13 cellular contexts compared by ENCODE assay signal in genomic region chr7:107938448-107939250, GRCh38. TPM values are rescaled to one million over a fixed set of nuclear protein-coding genes. Genes with fewer than 3 reads are reported as not detected.
DNase-seq lines count a peak whose midpoint lies in the region; ATAC-seq and TF ChIP-seq lines count a peak whose summit lies in the region.
"Had no signal": no experiment of that assay in that cellular context is flagged by ENCODE, and none has a peak within 500 bp of the region (broad histone marks: within the 10 kb centered on the region; RNA-seq: fewer than 3 reads in every experiment).

No MANE protein-coding gene starts in this region.

- no peaks in the 10 kb centered on the region for H3K27me3 Mint-ChIP-seq in activated CD4-positive, alpha-beta T cell treated with anti-CD3 and anti-CD28 coated beads for 36 hours
- H3K27me3 Mint-ChIP-seq: central memory CD8-positive, alpha-beta T cell; natural killer cell treated with Interleukin-12 subunit alpha and Interleukin-12 subunit beta and Interleukin-15 and Interleukin-18, amount 100 ng/mL, for 72 hours had no signal

- H3K9me3 Mint-ChIP-seq in activated CD4-positive, alpha-beta T cell treated with anti-CD3 and anti-CD28 coated beads for 36 hours (ENCODE audit: low read depth) = no peaks in the 10 kb centered on the region
- H3K9me3 Mint-ChIP-seq: central memory CD8-positive, alpha-beta T cell; natural killer cell treated with Interleukin-12 subunit alpha and Interleukin-12 subunit beta and Interleukin-15 and Interleukin-18, amount 100 ng/mL, for 72 hours had no signal

- POLR2A ChIA-PET in activated CD4-positive, alpha-beta T cell treated with anti-CD3 and anti-CD28 coated beads for 36 hours (lab: Charles Lee) = no interaction called here

- TF ChIP-seq POLR2A in GM18505 (IDR thresholded peaks at IDR 0.05; ENCODE audit: borderline replicate concordance, extremely low read depth, insufficient read depth, insufficient read length) = no peak

- peak overlapping the region in 17 of 21 experiments; percentile 5 to 92 (median 57) for H3K27ac ChIP-seq in skin epidermis

- CTCF ChIA-PET in activated CD4-positive, alpha-beta T cell treated with anti-CD3 and anti-CD28 coated beads for 36 hours (lab: Charles Lee) = interaction anchor here (0.5 to 1.0 kb wide), 2 partner anchors 9 to 210 kb away, joined by 3 read pairs; no protein-coding TSS in a partner anchor

- ATAC-seq in GM18505 (IDR thresholded peaks at IDR 0.05; ENCODE audit: unreplicated experiment) (no peak), GM21619 (IDR thresholded peaks at IDR 0.05; ENCODE audit: unreplicated experiment) (no peak)
- ATAC-seq in activated CD4-positive, alpha-beta T cell treated with anti-CD3 and anti-CD28 coated beads for 36 hours = no peak
- ATAC-seq: natural killer cell treated with Interleukin-12 subunit alpha and Interleukin-12 subunit beta and Interleukin-15 and Interleukin-18, amount 100 ng/mL, for 72 hours had no signal

- H3K36me3 Mint-ChIP-seq in activated CD4-positive, alpha-beta T cell treated with anti-CD3 and anti-CD28 coated beads for 36 hours (ENCODE audit: low read depth) = peaks cover 4% of the 10 kb centered on the region
- H3K36me3 Mint-ChIP-seq: natural killer cell treated with Interleukin-12 subunit alpha and Interleukin-12 subunit beta and Interleukin-15 and Interleukin-18, amount 100 ng/mL, for 72 hours had no signal

- H3K4me3 Mint-ChIP-seq in activated CD4-positive, alpha-beta T cell treated with anti-CD3 and anti-CD28 coated beads for 36 hours = no peak overlapping the region
- H3K4me3 Mint-ChIP-seq: central memory CD8-positive, alpha-beta T cell; natural killer cell treated with Interleukin-12 subunit alpha and Interleukin-12 subunit beta and Interleukin-15 and Interleukin-18, amount 100 ng/mL, for 72 hours had no signal

- H3K4me3 ChIP-seq in skin epidermis = no peak overlapping the region

- H3K4me1 Mint-ChIP-seq in activated CD4-positive, alpha-beta T cell treated with anti-CD3 and anti-CD28 coated beads for 36 hours = peaks cover 7% of the 10 kb centered on the region
- H3K4me1 Mint-ChIP-seq: central memory CD8-positive, alpha-beta T cell had no signal

- DNase-seq in LHCN-M2 (ENCODE audit: low read depth) (peak; percentile 28), cerebellar nuclear complex (lab: John Stamatoyannopoulos, UW) (peak; percentile 24 to 43), iris pigment epithelial cell (ENCODE audit: low read depth) (peak; percentile 27), amygdala (lab: John Stamatoyannopoulos, UW) (no peak)
- no peak for DNase-seq in activated CD4-positive, alpha-beta T cell treated with anti-CD3 and anti-CD28 coated beads for 36 hours
- DNase-seq: hypothalamus; stimulated activated CD4-positive, alpha-beta T cell treated with anti-CD3 and anti-CD28 coated beads, Interleukin-4, amount 100 ng/mL, for 4 hours; T-helper 9 cell had no signal

- intact Hi-C loops in activated CD4-positive, alpha-beta T cell treated with anti-CD3 and anti-CD28 coated beads for 36 hours (cut with DNase I, micrococcal nuclease) = no loop called here

- H3K27ac Mint-ChIP-seq in activated CD4-positive, alpha-beta T cell treated with anti-CD3 and anti-CD28 coated beads for 36 hours = no peak overlapping the region
- H3K27ac Mint-ChIP-seq: natural killer cell treated with Interleukin-12 subunit alpha and Interleukin-12 subunit beta and Interleukin-15 and Interleukin-18, amount 100 ng/mL, for 72 hours had no signal

RNA-seq across cellular contexts. Expression of gene DLD, which starts 47.7 kb away (rescaled TPM):
- 109 and 220 TPM in 2 replicates for total RNA-seq in LHCN-M2 (2014; rRNA removed)
- 51.3 TPM for polyA plus RNA-seq in LHCN-M2 (2012)
- total RNA-seq in activated CD4-positive, alpha-beta T cell treated with anti-CD3 and anti-CD28 coated beads for 36 hours = 100 to 1,000 TPM in 1 of 2 experiments, 10 to 100 TPM in 1; 71.4 to 101 TPM

Comparison
In these comparisons a context has a peak if more than half of its experiments do, and no peak if none do; other contexts are left out.
1. DNase-seq: peak in LHCN-M2 (single experiment), cerebellar nuclear complex (2 of 2) and iris pigment epithelial cell (single experiment); none in amygdala (0 of 56) and activated CD4-positive, alpha-beta T cell treated with anti-CD3 and anti-CD28 coated beads for 36 hours (single experiment).